In the genomic region with DNA sequence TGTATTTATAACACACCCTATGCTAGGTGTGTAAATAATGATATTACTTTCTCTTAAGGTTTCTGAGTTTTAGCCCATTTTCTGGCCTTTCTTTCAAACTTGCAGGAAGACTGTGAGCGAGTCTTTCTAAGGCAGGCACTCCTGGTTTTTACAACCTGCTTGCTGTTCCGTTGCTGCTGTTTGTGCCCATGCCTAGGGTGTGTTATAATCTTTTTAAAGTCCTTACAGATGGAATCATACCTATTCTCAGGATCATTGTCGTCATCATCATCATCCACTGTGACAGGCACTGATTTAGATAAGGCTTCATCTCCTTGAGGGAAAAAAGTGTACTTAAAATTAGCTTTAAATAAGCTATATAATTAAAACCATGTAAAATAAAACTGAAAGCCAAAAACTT, we compare ENCODE assay signal across 26 cellular contexts.
DNase-seq lines count a peak whose midpoint lies in the region; ATAC-seq, FAIRE-seq and TF ChIP-seq lines count a peak whose summit lies in the region.
"Had no signal": no experiment of that assay in that cellular context is flagged by ENCODE, and none has a peak within 500 bp of the region (broad histone marks: within the 10 kb centered on the region; RNA-seq: fewer than 3 reads in every experiment).

No MANE protein-coding gene starts in this region.

- TF ChIP-seq EP300 in H1 (IDR thresholded peaks at IDR 0.05; ENCODE audit: borderline replicate concordance in 1 of 2, low read depth in 2 of 2, low read length in 2 of 2), result no peak

- no peaks in the 10 kb centered on the region for H3K79me2 ChIP-seq in H1 (ENCODE audit: control insufficient read depth in 1 of 2, insufficient read depth in 2 of 2, low read length in 2 of 2)

- intact Hi-C loops in heart right ventricle (cut with DNase I) (no loop called here), left ventricle myocardium inferior (cut with micrococcal nuclease) (no loop called here)

- FAIRE-seq in H1 (lab: Jason Lieb, UNC), result peak; percentile 55
- FAIRE-seq: A204.1, GM12878, GM12892, GM18507 had no signal

- no peaks in the 10 kb centered on the region for H3K27me3 ChIP-seq in heart right ventricle
- H3K27me3 ChIP-seq in left ventricle myocardium inferior (ENCODE audit: low read depth), result no peaks in the 10 kb centered on the region
- no peaks in the 10 kb centered on the region for H3K27me3 ChIP-seq in H1 (replicated peaks in 1 of 4; ENCODE audit: control insufficient read depth in 3 of 4, extremely low read depth in 1 of 4, insufficient read depth in 3 of 4, low read length in 3 of 4)
- H3K27me3 ChIP-seq: BE2C had no signal

- no peak overlapping the region for H2BK120ac ChIP-seq in H1 (replicated peaks; ENCODE audit: low read depth, low read length)

- DNase-seq in heart right ventricle, result no peak
- DNase-seq in left ventricle myocardium inferior, result no peak
- no peak for DNase-seq in H1 (ENCODE audit: low read depth in 1 of 2, low spot score in 2 of 2)
- DNase-seq in myocyte (ENCODE audit: low read depth), result peak; percentile 1
- no peak for DNase-seq in T-helper 2 cell
- DNase-seq: 8988T; ACHN; BE2C; C1 segment of cervical spinal cord; CD4-positive, alpha-beta memory T cell; CD4-positive, CD25-positive, alpha-beta regulatory T cell; CD8-positive, alpha-beta memory T cell; COR-L47; DMS 273 treated with DMSO at 0.1 percent for 48 hours; DMS153; DMS53; DMS79; DND-41; EL; GDM1 had no signal

- POLR2A ChIA-PET in H1 (lab: Charles Lee; ENCODE audit: partially characterized antibody), result no interaction called here

- H3K14ac ChIP-seq in H1 (ENCODE audit: insufficient read length), result no peak overlapping the region

- H3K23ac ChIP-seq in H1 (ENCODE audit: insufficient read length), result no peak overlapping the region

- no peak overlapping the region for H4K91ac ChIP-seq in H1 (replicated peaks; ENCODE audit: insufficient read length, low read length)

- ATAC-seq in heart right ventricle (peak in 5 of 8 donors; percentile 44 to 80 (median 50)), GM21360 (IDR thresholded peaks at IDR 0.05; ENCODE audit: unreplicated experiment) (no peak)
- ATAC-seq: GM12878 had no signal

- no peaks in the 10 kb centered on the region for H4K20me1 ChIP-seq in H1 (replicated peaks in 1 of 2; ENCODE audit: control insufficient read depth in 1 of 2, insufficient read depth in 2 of 2, low read length in 2 of 2)

- no peak overlapping the region for H2BK15ac ChIP-seq in H1 (ENCODE audit: low read length)

- H3K4me1 ChIP-seq in heart right ventricle (peaks cover 0 to 3% (median 0%) of the 10 kb centered on the region in 9 donors), left ventricle myocardium inferior (no peaks in the 10 kb centered on the region), H1 (replicated peaks in 1 of 4; ENCODE audit: control insufficient read depth in 3 of 4, insufficient read depth in 4 of 4, low read length in 3 of 4) (no peaks in the 10 kb centered on the region)
- H3K4me1 ChIP-seq: BE2C, BLaER1 had no signal

- H4K8ac ChIP-seq in H1 (ENCODE audit: extremely low read depth, insufficient read depth, low read length), result no peak overlapping the region; the same call in 1 of the 2 replicates

- no peak overlapping the region for H3K4ac ChIP-seq in H1 (replicated peaks; ENCODE audit: insufficient read length, low read depth, low read length)

- H3K9ac ChIP-seq in H1 (replicated peaks in 1 of 4; ENCODE audit: extremely low read depth in 1 of 4, low read depth in 3 of 4, low read length in 3 of 4), result no peak overlapping the region
- H3K9ac ChIP-seq: BLaER1 had no signal

- H2BK12ac ChIP-seq in H1 (ENCODE audit: low read depth, low read length), result no peak overlapping the region

- no peak overlapping the region for H3K18ac ChIP-seq in H1 (ENCODE audit: extremely low read depth, low read length)

- H2BK5ac ChIP-seq in H1 (ENCODE audit: low read depth, low read length), result no peak overlapping the region

- TF ChIP-seq POLR2A in H1 (IDR thresholded peaks at IDR 0.05; ENCODE audit: control extremely low read depth in 1 of 2, low read depth in 2 of 2, low read length in 2 of 2), result no peak

- H3K27ac ChIP-seq in heart right ventricle (peak overlapping the region in 3 of 10 donors; percentile 3 to 39 (median 26)), left ventricle myocardium inferior (replicated peaks) (no peak overlapping the region), H1 (ENCODE audit: low read depth, low read length) (no peak overlapping the region)
- H3K27ac ChIP-seq: BLaER1 had no signal

- no peaks in the 10 kb centered on the region for H3K79me1 ChIP-seq in H1 (ENCODE audit: low read depth, low read length)

- no peak overlapping the region for H2AK5ac ChIP-seq in H1 (ENCODE audit: low read depth, low read length)

- H4K5ac ChIP-seq in H1 (ENCODE audit: insufficient read length, low read depth, low read length), result no peak overlapping the region

- TF ChIP-seq RAD21 in H1 (IDR thresholded peaks at IDR 0.05 in 1 of 2, conservative IDR thresholded peaks at IDR 0.05 in 1 of 2; ENCODE audit: low read depth in 2 of 2, low read length in 2 of 2), result no peak

- H3K9me3 ChIP-seq in heart right ventricle, result no peaks in the 10 kb centered on the region
- no peaks in the 10 kb centered on the region for H3K9me3 ChIP-seq in left ventricle myocardium inferior (replicated peaks)
- no peaks in the 10 kb centered on the region for H3K9me3 ChIP-seq in H1 (ENCODE audit: insufficient read depth in 2 of 2, low read depth in 1 of 2, low read length in 1 of 2)
- H3K9me3 ChIP-seq: BE2C, BLaER1 had no signal

- H3K56ac ChIP-seq in H1 (replicated peaks; ENCODE audit: insufficient read length, low read depth, low read length), result no peak overlapping the region

- no peak overlapping the region for H3K4me2 ChIP-seq in H1 (ENCODE audit: insufficient read depth in 1 of 2, low read depth in 2 of 2, low read length in 2 of 2)
- H3K4me2 ChIP-seq: BLaER1 had no signal

- CTCF ChIA-PET in H1 (lab: Charles Lee; ENCODE audit: partially characterized antibody), result interaction anchor here (0.6 kb wide), 1 partner anchor 292 kb away, joined by 3 read pairs; no protein-coding TSS in a partner anchor

- no peak overlapping the region for H3K4me3 ChIP-seq in heart right ventricle
- no peak overlapping the region for H3K4me3 ChIP-seq in left ventricle myocardium inferior
- no peak overlapping the region for H3K4me3 ChIP-seq in H1 (ENCODE audit: extremely low read depth in 1 of 4, insufficient read depth in 2 of 4, low read depth in 3 of 4, low read length in 4 of 4)
- H3K4me3 ChIP-seq: BLaER1, GM12878 had no signal

- no peak overlapping the region for H2AFZ ChIP-seq in H1 (ENCODE audit: low read length)

- 60 to 70% methylated on average over 3 of the region's 3 CpGs for WGBS in heart right ventricle, 2 donors
- WGBS in H1 (ENCODE audit: extremely low coverage in 1 of 2, insufficient coverage in 1 of 2, insufficient read length in 1 of 2, insufficient replicate concordance in 2 of 2, low coverage in 1 of 2, low lambda C conversion rate in 2 of 2, missing lambda C conversion rate in 1 of 2), 2 experiments, result 98% methylated on average over 3 of the region's 3 CpGs; no CpG with 5 or more reads in 1 of the 2 experiments

- H2BK20ac ChIP-seq in H1 (ENCODE audit: low read length), result no peak overlapping the region

- peaks cover 0 to 14% (median 0%) of the 10 kb centered on the region in 9 donors for H3K36me3 ChIP-seq in heart right ventricle
- no peaks in the 10 kb centered on the region for H3K36me3 ChIP-seq in left ventricle myocardium inferior
- peaks cover 0 to 14% (median 0%) of the 10 kb centered on the region in 4 experiments; a peak in 2 of 8 replicates for H3K36me3 ChIP-seq in H1 (ENCODE audit: control insufficient read depth in 2 of 4, insufficient read depth in 4 of 4, low read length in 3 of 4)
- H3K36me3 ChIP-seq: BE2C had no signal

- no peaks in the 10 kb centered on the region for H3K23me2 ChIP-seq in H1 (ENCODE audit: low read depth, low read length)

- TF ChIP-seq CTCF in heart right ventricle (IDR thresholded peaks at IDR 0.05), result no peak
- no peak for TF ChIP-seq CTCF in left ventricle myocardium inferior (IDR thresholded peaks at IDR 0.05; ENCODE audit: borderline replicate concordance)
- TF ChIP-seq CTCF in H1 (IDR thresholded peaks at IDR 0.05; ENCODE audit: control extremely low read depth in 1 of 3, insufficient read depth in 1 of 3, low read depth in 1 of 3, low read length in 3 of 3), result no peak

TF ChIP-seq in H1, 55 proteins besides CTCF, POLR2A, EP300 and RAD21:
- TF ChIP-seq RBBP5 (IDR thresholded peaks at IDR 0.05; ENCODE audit: borderline replicate concordance, low read depth, low read length), result no peak
- TF ChIP-seq HDAC2 (IDR thresholded peaks at IDR 0.05; ENCODE audit: borderline replicate concordance in 1 of 2, low read depth in 2 of 2, low read length in 2 of 2), result no peak
- no peak for TF ChIP-seq GTF2F1 (IDR thresholded peaks at IDR 0.05; ENCODE audit: borderline replicate concordance, low read depth, low read length)
- TF ChIP-seq, protein P1, sequence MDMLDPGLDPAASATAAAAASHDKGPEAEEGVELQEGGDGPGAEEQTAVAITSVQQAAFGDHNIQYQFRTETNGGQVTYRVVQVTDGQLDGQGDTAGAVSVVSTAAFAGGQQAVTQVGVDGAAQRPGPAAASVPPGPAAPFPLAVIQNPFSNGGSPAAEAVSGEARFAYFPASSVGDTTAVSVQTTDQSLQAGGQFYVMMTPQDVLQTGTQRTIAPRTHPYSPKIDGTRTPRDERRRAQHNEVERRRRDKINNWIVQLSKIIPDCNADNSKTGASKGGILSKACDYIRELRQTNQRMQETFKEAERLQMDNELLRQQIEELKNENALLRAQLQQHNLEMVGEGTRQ (IDR thresholded peaks at IDR 0.05; ENCODE audit: low read length), result no peak
TF ChIP-seq in H1: peak in this region for 0.
